Comparison of ENCODE assay signal across 21 cellular contexts in genomic region chr12:132621657-132622435, GRCh38. TPM values are rescaled to one million over a fixed set of nuclear protein-coding genes. Genes with fewer than 3 reads are reported as not detected.
DNase-seq lines count a peak whose midpoint lies in the region; ATAC-seq and TF ChIP-seq lines count a peak whose summit lies in the region.
"Had no signal": no experiment of that assay in that cellular context is flagged by ENCODE, and none has a peak within 500 bp of the region (broad histone marks: within the 10 kb centered on the region; RNA-seq: fewer than 3 reads in every experiment).

No MANE protein-coding gene starts in this region.

- peaks cover 8% of the 10 kb centered on the region for H3K36me3 Mint-ChIP-seq in activated naive CD8-positive, alpha-beta T cell treated with anti-CD3 and anti-CD28 coated beads, Interleukin-2, amount 10 ng/mL, durations not matched to agents 7 days and 5 days
- H3K36me3 Mint-ChIP-seq in activated naive CD8-positive, alpha-beta T cell treated with anti-CD3 and anti-CD28 coated beads for 36 hours = peaks cover 4% of the 10 kb centered on the region
- H3K36me3 Mint-ChIP-seq in chondrocyte (ENCODE audit: low read depth) (peaks cover 7% of the 10 kb centered on the region), nephron progenitor cell (ENCODE audit: low read depth) (peaks cover 18% of the 10 kb centered on the region), immature natural killer cell (peaks cover 4 to 6% (median 4%) of the 10 kb centered on the region in 3 donors)
- peaks cover 15% of the 10 kb centered on the region for H3K36me3 Mint-ChIP-seq in T-helper 2 cell treated with Interferon-gamma antibody and Interleukin-4, amounts not matched to agents 5 μg/mL and 100 μg/mL, for 36 hours (ENCODE audit: low read depth)
- H3K36me3 Mint-ChIP-seq: natural killer cell had no signal

- no peak for ATAC-seq in activated naive CD8-positive, alpha-beta T cell treated with anti-CD3 and anti-CD28 coated beads, Interleukin-2, amount 10 ng/mL, durations not matched to agents 7 days and 5 days (ENCODE audit: low read depth)
- no peak for ATAC-seq in HG02840 (IDR thresholded peaks at IDR 0.05; ENCODE audit: low FRiP score, unreplicated experiment)
- ATAC-seq: WTC11 had no signal

- H3K27me3 Mint-ChIP-seq in activated naive CD8-positive, alpha-beta T cell treated with anti-CD3 and anti-CD28 coated beads, Interleukin-2, amount 10 ng/mL, durations not matched to agents 7 days and 5 days = peaks cover 15% of the 10 kb centered on the region
- H3K27me3 Mint-ChIP-seq in activated naive CD8-positive, alpha-beta T cell treated with anti-CD3 and anti-CD28 coated beads for 36 hours = peaks cover 23% of the 10 kb centered on the region
- H3K27me3 Mint-ChIP-seq in chondrocyte (ENCODE audit: low read depth) = peaks cover 12% of the 10 kb centered on the region
- H3K27me3 Mint-ChIP-seq in nephron progenitor cell (ENCODE audit: low read depth, poor library complexity) = peaks cover 38% of the 10 kb centered on the region
- H3K27me3 Mint-ChIP-seq in T-helper 2 cell treated with Interferon-gamma antibody and Interleukin-4, amounts not matched to agents 5 μg/mL and 100 μg/mL, for 36 hours (ENCODE audit: low read depth) = peaks cover 13% of the 10 kb centered on the region
- H3K27me3 Mint-ChIP-seq in immature natural killer cell (ENCODE audit: low read depth in 3 of 3) = peaks cover 6 to 12% (median 10%) of the 10 kb centered on the region in 3 donors

- H3K27ac Mint-ChIP-seq in activated naive CD8-positive, alpha-beta T cell treated with anti-CD3 and anti-CD28 coated beads, Interleukin-2, amount 10 ng/mL, durations not matched to agents 7 days and 5 days = peak overlapping the region; percentile 49
- H3K27ac Mint-ChIP-seq in activated naive CD8-positive, alpha-beta T cell treated with anti-CD3 and anti-CD28 coated beads for 36 hours = no peak overlapping the region
- H3K27ac Mint-ChIP-seq in chondrocyte (ENCODE audit: unreplicated experiment) (peak overlapping the region; percentile 50), nephron progenitor cell (peak overlapping the region; percentile 72), immature natural killer cell (no peak overlapping the region)
- H3K27ac Mint-ChIP-seq in T-helper 2 cell treated with Interferon-gamma antibody and Interleukin-4, amounts not matched to agents 5 μg/mL and 100 μg/mL, for 36 hours = no peak overlapping the region
- H3K27ac Mint-ChIP-seq: natural killer cell had no signal

- peaks cover 4% of the 10 kb centered on the region for H3K4me1 Mint-ChIP-seq in activated naive CD8-positive, alpha-beta T cell treated with anti-CD3 and anti-CD28 coated beads, Interleukin-2, amount 10 ng/mL, durations not matched to agents 7 days and 5 days
- peaks cover 5% of the 10 kb centered on the region for H3K4me1 Mint-ChIP-seq in activated naive CD8-positive, alpha-beta T cell treated with anti-CD3 and anti-CD28 coated beads for 36 hours
- H3K4me1 Mint-ChIP-seq in chondrocyte (ENCODE audit: low read depth) (peaks cover 21% of the 10 kb centered on the region), nephron progenitor cell (peaks cover 38% of the 10 kb centered on the region), immature natural killer cell (peaks cover 4 to 6% of the 10 kb centered on the region in 2 donors)
- peaks cover 5% of the 10 kb centered on the region for H3K4me1 Mint-ChIP-seq in T-helper 2 cell treated with Interferon-gamma antibody and Interleukin-4, amounts not matched to agents 5 μg/mL and 100 μg/mL, for 36 hours (ENCODE audit: low read depth)

- POLR2A ChIA-PET in activated naive CD8-positive, alpha-beta T cell treated with anti-CD3 and anti-CD28 coated beads, Interleukin-2, amount 10 ng/mL, durations not matched to agents 7 days and 5 days (lab: Charles Lee) = interaction anchor here (1.1 kb wide), 1 partner anchor 180 kb away, joined by 3 read pairs; no protein-coding TSS in a partner anchor

- no peak for DNase-seq in activated naive CD8-positive, alpha-beta T cell treated with anti-CD3 and anti-CD28 coated beads, Interleukin-2, amount 10 ng/mL, durations not matched to agents 7 days and 5 days
- no peak for DNase-seq in activated naive CD8-positive, alpha-beta T cell treated with anti-CD3 and anti-CD28 coated beads for 36 hours
- DNase-seq in chondrocyte (ENCODE audit: low spot score) = no peak
- DNase-seq in nephron progenitor cell = no peak
- DNase-seq in stimulated activated CD4-positive, alpha-beta T cell treated with anti-CD3 and anti-CD28 coated beads, Interleukin-12 subunit alpha, Interleukin-12 subunit beta, amount 100 ng/mL, for 4 hours = no peak
- no peak for DNase-seq in T-helper 2 cell treated with Interferon-gamma antibody and Interleukin-4, amounts not matched to agents 5 μg/mL and 100 μg/mL, for 36 hours (ENCODE audit: low spot score)
- no peak for DNase-seq in immature natural killer cell
- DNase-seq: CD4-positive, alpha-beta memory T cell; gastrocnemius medialis; natural killer cell; NCI-H2107; stimulated activated CD4-positive, alpha-beta T cell treated with anti-CD3 and anti-CD28 coated beads, Interleukin-4, amount 100 ng/mL, for 4 hours had no signal

- peaks cover 3% of the 10 kb centered on the region for H3K9me3 Mint-ChIP-seq in activated naive CD8-positive, alpha-beta T cell treated with anti-CD3 and anti-CD28 coated beads, Interleukin-2, amount 10 ng/mL, durations not matched to agents 7 days and 5 days
- H3K9me3 Mint-ChIP-seq in activated naive CD8-positive, alpha-beta T cell treated with anti-CD3 and anti-CD28 coated beads for 36 hours = peaks cover 1% of the 10 kb centered on the region
- H3K9me3 Mint-ChIP-seq in chondrocyte (ENCODE audit: low read depth) (no peaks in the 10 kb centered on the region), nephron progenitor cell (peaks cover 14% of the 10 kb centered on the region), immature natural killer cell (peaks cover 0 to 2% (median 0%) of the 10 kb centered on the region in 6 donors)
- H3K9me3 Mint-ChIP-seq in T-helper 2 cell treated with Interferon-gamma antibody and Interleukin-4, amounts not matched to agents 5 μg/mL and 100 μg/mL, for 36 hours = peaks cover 11% of the 10 kb centered on the region
- H3K9me3 Mint-ChIP-seq: natural killer cell, WTC11 had no signal

- H3K4me3 Mint-ChIP-seq in activated naive CD8-positive, alpha-beta T cell treated with anti-CD3 and anti-CD28 coated beads, Interleukin-2, amount 10 ng/mL, durations not matched to agents 7 days and 5 days = no peak overlapping the region
- no peak overlapping the region for H3K4me3 Mint-ChIP-seq in activated naive CD8-positive, alpha-beta T cell treated with anti-CD3 and anti-CD28 coated beads for 36 hours
- no peak overlapping the region for H3K4me3 Mint-ChIP-seq in chondrocyte (ENCODE audit: unreplicated experiment)
- H3K4me3 Mint-ChIP-seq in nephron progenitor cell = no peak overlapping the region
- no peak overlapping the region for H3K4me3 Mint-ChIP-seq in T-helper 2 cell treated with Interferon-gamma antibody and Interleukin-4, amounts not matched to agents 5 μg/mL and 100 μg/mL, for 36 hours
- no peak overlapping the region for H3K4me3 Mint-ChIP-seq in immature natural killer cell
- H3K4me3 Mint-ChIP-seq: activated T-helper 1 cell treated with anti-CD3 and anti-CD28 coated beads, Interleukin-12 subunit alpha, Interleukin-12 subunit beta, Interleukin-2, Interleukin-4 antibody, amounts not matched to agents 30 ng/mL and 10 ng/mL and 1 ng/mL, durations not matched to agents 14 hours and 24 hours and 36 hours; CD4-positive, alpha-beta memory T cell; natural killer cell; WTC11 had no signal

- TF ChIP-seq CTCF in chondrocyte (IDR thresholded peaks at IDR 0.05) (no peak), nephron progenitor cell (IDR thresholded peaks at IDR 0.05) (no peak)

RNA-seq across cellular contexts. Expression of gene P2RX2, which starts 3.3 kb away (rescaled TPM):
- not detected for total RNA-seq in activated naive CD8-positive, alpha-beta T cell treated with anti-CD3 and anti-CD28 coated beads, Interleukin-2, amount 10 ng/mL, durations not matched to agents 7 days and 5 days
- total RNA-seq in activated naive CD8-positive, alpha-beta T cell treated with anti-CD3 and anti-CD28 coated beads for 36 hours = not detected
- total RNA-seq in chondrocyte = not detected in 3 replicates
- not detected for polyA plus RNA-seq in immature natural killer cell
- total RNA-seq: activated CD8-positive, alpha-beta memory T cell treated with anti-CD3 and anti-CD28 coated beads for 36 hours; activated T-helper 1 cell treated with anti-CD3 and anti-CD28 coated beads, Interleukin-12 subunit alpha, Interleukin-12 subunit beta, Interleukin-2, Interleukin-4 antibody, amounts not matched to agents 30 ng/mL and 10 ng/mL and 1 ng/mL, durations not matched to agents 14 hours and 24 hours and 36 hours; bronchial epithelial cell; CD4-positive, alpha-beta memory T cell; gastrocnemius medialis; natural killer cell; psoas muscle; SJCRH30; smooth muscle cell; subcutaneous adipose tissue had no signal
- polyA plus RNA-seq: CD4-positive, alpha-beta memory T cell; smooth muscle cell had no signal

RNA-seq across cellular contexts. Expression of gene LRCOL1, which starts 11.5 kb away (rescaled TPM):
- total RNA-seq in activated naive CD8-positive, alpha-beta T cell treated with anti-CD3 and anti-CD28 coated beads, Interleukin-2, amount 10 ng/mL, durations not matched to agents 7 days and 5 days = not detected
- total RNA-seq in activated naive CD8-positive, alpha-beta T cell treated with anti-CD3 and anti-CD28 coated beads for 36 hours = not detected
- total RNA-seq in chondrocyte = not detected in 3 replicates
- not detected for polyA plus RNA-seq in immature natural killer cell
- total RNA-seq: activated CD8-positive, alpha-beta memory T cell treated with anti-CD3 and anti-CD28 coated beads for 36 hours; activated T-helper 1 cell treated with anti-CD3 and anti-CD28 coated beads, Interleukin-12 subunit alpha, Interleukin-12 subunit beta, Interleukin-2, Interleukin-4 antibody, amounts not matched to agents 30 ng/mL and 10 ng/mL and 1 ng/mL, durations not matched to agents 14 hours and 24 hours and 36 hours; bronchial epithelial cell; CD4-positive, alpha-beta memory T cell; natural killer cell; SJCRH30; smooth muscle cell had no signal
- polyA plus RNA-seq: CD4-positive, alpha-beta memory T cell; smooth muscle cell had no signal

Comparison
In these comparisons a context has a peak if more than half of its experiments do, and no peak if none do; other contexts are left out.
1. H3K27ac Mint-ChIP-seq: peak in activated naive CD8-positive, alpha-beta T cell treated with anti-CD3 and anti-CD28 coated beads, Interleukin-2, amount 10 ng/mL, durations not matched to agents 7 days and 5 days (single experiment), chondrocyte (single experiment) and nephron progenitor cell (single experiment); none in activated naive CD8-positive, alpha-beta T cell treated with anti-CD3 and anti-CD28 coated beads for 36 hours (single experiment), T-helper 2 cell treated with Interferon-gamma antibody and Interleukin-4, amounts not matched to agents 5 μg/mL and 100 μg/mL, for 36 hours (single experiment) and immature natural killer cell (0 of 6).